Comparison of ENCODE assay signal across 8 cellular contexts in genomic region chr15:25862469-25863066, GRCh38. TPM values are rescaled to one million over a fixed set of nuclear protein-coding genes. Genes with fewer than 3 reads are reported as not detected.
A peak's percentile ranks its signal among the peaks of the same experiment; 100 is the strongest.
DNase-seq lines count a peak whose midpoint lies in the region; ATAC-seq and TF ChIP-seq lines count a peak whose summit lies in the region.

No MANE protein-coding gene starts in this region.

- no peaks in the 10 kb centered on the region for H3K36me3 ChIP-seq in uterus

- H3K4me1 ChIP-seq in uterus, result peaks cover 0 to 3% of the 10 kb centered on the region in 2 donors

- H3K27me3 ChIP-seq in uterus, result no peaks in the 10 kb centered on the region

- H3K27me3 Mint-ChIP-seq in endothelial cell (ENCODE audit: unreplicated experiment) (peaks cover 22% of the 10 kb centered on the region), natural killer cell (ENCODE audit: low read depth in 2 of 2) (no peaks in the 10 kb centered on the region)

- peak overlapping the region; percentile 47 to 50 for H3K4me3 ChIP-seq in uterus

- H3K27ac Mint-ChIP-seq in endothelial cell (ENCODE audit: unreplicated experiment) (no peak overlapping the region), natural killer cell (peak overlapping the region; percentile 95 to 98)

- TF ChIP-seq CTCF in endothelial cell (IDR thresholded peaks at IDR 0.05; ENCODE audit: unreplicated experiment) (no peak), natural killer cell (IDR thresholded peaks at IDR 0.05) (no peak), uterus (IDR thresholded peaks at IDR 0.05) (no peak)

- H3K27ac ChIP-seq in uterus, result peak overlapping the region in 1 of 2 donors; percentile 46

- H3K9me3 Mint-ChIP-seq in endothelial cell (ENCODE audit: unreplicated experiment), result no peaks in the 10 kb centered on the region
- no peaks in the 10 kb centered on the region for H3K9me3 Mint-ChIP-seq in natural killer cell

- H3K9me3 ChIP-seq in uterus, result no peaks in the 10 kb centered on the region

- peak; percentile 42 for DNase-seq in D341Med (ENCODE audit: low spot score)
- DNase-seq in activated CD4-positive, alpha-beta T cell treated with anti-CD3 and anti-CD28 coated beads for 4 hours, result peak; percentile 61 to 63
- DNase-seq in endothelial cell (ENCODE audit: low spot score), result no peak
- DNase-seq in natural killer cell, result peak; percentile 43
- no peak for DNase-seq in uterus
- no peak for DNase-seq in NCI-H82 (lab: John Stamatoyannopoulos, UW)
- DNase-seq in HPDE6-E6E7 (ENCODE audit: extremely low spot score), result no peak

- H3K4me3 Mint-ChIP-seq in endothelial cell (ENCODE audit: unreplicated experiment) (peak overlapping the region; percentile 47), natural killer cell (peak overlapping the region; percentile 96)

- H3K36me3 Mint-ChIP-seq in endothelial cell (ENCODE audit: low read depth, unreplicated experiment), result no peaks in the 10 kb centered on the region
- H3K36me3 Mint-ChIP-seq in natural killer cell, result no peaks in the 10 kb centered on the region

- ATAC-seq in natural killer cell (peak; percentile 16 to 52 (median 37)), HG03457 (IDR thresholded peaks at IDR 0.05; ENCODE audit: unreplicated experiment) (no peak)

- no peak for TF ChIP-seq POLR2A in uterus (IDR thresholded peaks at IDR 0.05)

- intact Hi-C loops in natural killer cell (cut with micrococcal nuclease), result loop anchor here (5.0 kb wide), 1 partner anchor 1090 kb away; no protein-coding TSS in a partner anchor
- intact Hi-C loops in uterus (cut with DNase I; ENCODE audit: low total_unique reads), result no loop called here

- peaks cover 10% of the 10 kb centered on the region for H3K4me1 Mint-ChIP-seq in endothelial cell (ENCODE audit: unreplicated experiment)
- H3K4me1 Mint-ChIP-seq in natural killer cell, result peaks cover 43 to 58% of the 10 kb centered on the region in 2 donors

RNA-seq across cellular contexts. Expression of gene ATP10A, which starts 0.6 kb away (rescaled TPM):
- 0.13 TPM for total RNA-seq in endothelial cell (ENCODE audit: unreplicated experiment)
- total RNA-seq in natural killer cell, result 10 to 100 TPM; 50.1 to 67.0 (median 51.2) TPM
- 1 to 10 TPM in 3 of 4 donors, under 1 TPM in 1; 0.29 to 3.8 (median 2.5) TPM for total RNA-seq in uterus

Comparison
In these comparisons a context has a peak if more than half of its experiments do, and no peak if none do; other contexts are left out.
1. DNase-seq: peak in D341Med (single experiment), activated CD4-positive, alpha-beta T cell treated with anti-CD3 and anti-CD28 coated beads for 4 hours (2 of 2) and natural killer cell (single experiment); none in endothelial cell (single experiment), uterus (0 of 2), NCI-H82 (single experiment) and HPDE6-E6E7 (single experiment).
2. RNA of gene ATP10A, which starts 0.6 kb away (total RNA-seq): 50.1 to 67.0 TPM in natural killer cell; 0.29 to 3.8 TPM in uterus and 0.13 TPM in endothelial cell (single experiment); every median in the first group is over 10 times any median in the second.